Comparison of ENCODE assay signal across 1 cellular context in the genomic region with DNA sequence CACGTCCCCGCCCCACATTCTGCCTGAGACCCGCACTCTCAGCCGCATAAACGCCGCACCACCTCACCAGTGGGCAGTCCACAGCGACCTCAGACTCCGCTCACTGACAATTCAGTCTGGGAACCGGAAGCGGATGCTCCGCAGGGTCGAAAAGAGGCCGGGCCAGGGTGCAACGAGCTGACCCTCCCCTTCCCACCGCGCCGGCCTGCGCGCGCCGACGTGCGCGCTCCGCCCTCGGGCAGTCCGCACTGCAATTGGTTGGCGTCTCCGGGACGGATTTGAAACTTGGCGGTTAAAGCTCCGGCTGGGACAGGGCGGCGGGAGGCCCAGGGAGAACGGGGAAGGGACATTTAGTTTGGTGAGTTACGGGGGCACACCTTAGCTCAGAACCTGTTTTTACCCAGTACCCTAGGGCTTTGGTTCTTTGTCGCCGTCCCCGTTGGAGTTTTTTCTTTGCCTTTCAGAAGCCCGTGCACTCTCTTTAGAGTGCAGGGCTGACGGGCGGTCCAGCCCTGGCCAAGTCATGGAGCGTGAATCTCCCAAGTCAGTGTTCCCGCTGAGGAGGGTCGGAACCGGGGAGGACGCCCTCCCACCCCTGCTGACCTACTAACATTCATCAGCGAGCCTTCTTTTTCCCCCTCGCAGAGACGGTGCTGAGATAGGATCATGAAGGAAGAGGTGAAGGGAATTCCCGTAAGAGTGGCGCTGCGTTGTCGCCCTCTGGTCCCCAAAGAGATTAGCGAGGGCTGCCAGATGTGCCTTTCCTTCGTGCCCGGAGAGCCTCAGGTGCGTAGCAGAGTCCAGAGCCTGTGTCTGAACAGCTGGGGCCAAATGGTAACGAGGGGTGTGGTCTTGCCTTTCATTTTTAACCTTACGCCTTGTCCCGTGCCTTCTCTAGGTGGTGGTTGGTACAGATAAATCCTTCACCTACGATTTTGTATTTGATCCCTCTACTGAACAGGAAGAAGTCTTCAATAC.
TF ChIP-seq lines count a peak whose summit lies in the region.

A gene with protein sequence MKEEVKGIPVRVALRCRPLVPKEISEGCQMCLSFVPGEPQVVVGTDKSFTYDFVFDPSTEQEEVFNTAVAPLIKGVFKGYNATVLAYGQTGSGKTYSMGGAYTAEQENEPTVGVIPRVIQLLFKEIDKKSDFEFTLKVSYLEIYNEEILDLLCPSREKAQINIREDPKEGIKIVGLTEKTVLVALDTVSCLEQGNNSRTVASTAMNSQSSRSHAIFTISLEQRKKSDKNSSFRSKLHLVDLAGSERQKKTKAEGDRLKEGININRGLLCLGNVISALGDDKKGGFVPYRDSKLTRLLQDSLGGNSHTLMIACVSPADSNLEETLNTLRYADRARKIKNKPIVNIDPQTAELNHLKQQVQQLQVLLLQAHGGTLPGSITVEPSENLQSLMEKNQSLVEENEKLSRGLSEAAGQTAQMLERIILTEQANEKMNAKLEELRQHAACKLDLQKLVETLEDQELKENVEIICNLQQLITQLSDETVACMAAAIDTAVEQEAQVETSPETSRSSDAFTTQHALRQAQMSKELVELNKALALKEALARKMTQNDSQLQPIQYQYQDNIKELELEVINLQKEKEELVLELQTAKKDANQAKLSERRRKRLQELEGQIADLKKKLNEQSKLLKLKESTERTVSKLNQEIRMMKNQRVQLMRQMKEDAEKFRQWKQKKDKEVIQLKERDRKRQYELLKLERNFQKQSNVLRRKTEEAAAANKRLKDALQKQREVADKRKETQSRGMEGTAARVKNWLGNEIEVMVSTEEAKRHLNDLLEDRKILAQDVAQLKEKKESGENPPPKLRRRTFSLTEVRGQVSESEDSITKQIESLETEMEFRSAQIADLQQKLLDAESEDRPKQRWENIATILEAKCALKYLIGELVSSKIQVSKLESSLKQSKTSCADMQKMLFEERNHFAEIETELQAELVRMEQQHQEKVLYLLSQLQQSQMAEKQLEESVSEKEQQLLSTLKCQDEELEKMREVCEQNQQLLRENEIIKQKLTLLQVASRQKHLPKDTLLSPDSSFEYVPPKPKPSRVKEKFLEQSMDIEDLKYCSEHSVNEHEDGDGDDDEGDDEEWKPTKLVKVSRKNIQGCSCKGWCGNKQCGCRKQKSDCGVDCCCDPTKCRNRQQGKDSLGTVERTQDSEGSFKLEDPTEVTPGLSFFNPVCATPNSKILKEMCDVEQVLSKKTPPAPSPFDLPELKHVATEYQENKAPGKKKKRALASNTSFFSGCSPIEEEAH (plus strand): TSS at position 312 of the 978 bp plus-strand sequence. CDS start 355 bp downstream, at position 667.
A gene with protein sequence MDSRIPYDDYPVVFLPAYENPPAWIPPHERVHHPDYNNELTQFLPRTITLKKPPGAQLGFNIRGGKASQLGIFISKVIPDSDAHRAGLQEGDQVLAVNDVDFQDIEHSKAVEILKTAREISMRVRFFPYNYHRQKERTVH (minus strand): TSS at position 135 of the 978 bp plus-strand sequence. CDS start 586 bp downstream, outside the sequence.

TF ChIP-seq in HepG2, 621 proteins besides CTCF, POLR2A, EP300 and RAD21 (continued from another document and continues in another):
- TF ChIP-seq, protein P1, sequence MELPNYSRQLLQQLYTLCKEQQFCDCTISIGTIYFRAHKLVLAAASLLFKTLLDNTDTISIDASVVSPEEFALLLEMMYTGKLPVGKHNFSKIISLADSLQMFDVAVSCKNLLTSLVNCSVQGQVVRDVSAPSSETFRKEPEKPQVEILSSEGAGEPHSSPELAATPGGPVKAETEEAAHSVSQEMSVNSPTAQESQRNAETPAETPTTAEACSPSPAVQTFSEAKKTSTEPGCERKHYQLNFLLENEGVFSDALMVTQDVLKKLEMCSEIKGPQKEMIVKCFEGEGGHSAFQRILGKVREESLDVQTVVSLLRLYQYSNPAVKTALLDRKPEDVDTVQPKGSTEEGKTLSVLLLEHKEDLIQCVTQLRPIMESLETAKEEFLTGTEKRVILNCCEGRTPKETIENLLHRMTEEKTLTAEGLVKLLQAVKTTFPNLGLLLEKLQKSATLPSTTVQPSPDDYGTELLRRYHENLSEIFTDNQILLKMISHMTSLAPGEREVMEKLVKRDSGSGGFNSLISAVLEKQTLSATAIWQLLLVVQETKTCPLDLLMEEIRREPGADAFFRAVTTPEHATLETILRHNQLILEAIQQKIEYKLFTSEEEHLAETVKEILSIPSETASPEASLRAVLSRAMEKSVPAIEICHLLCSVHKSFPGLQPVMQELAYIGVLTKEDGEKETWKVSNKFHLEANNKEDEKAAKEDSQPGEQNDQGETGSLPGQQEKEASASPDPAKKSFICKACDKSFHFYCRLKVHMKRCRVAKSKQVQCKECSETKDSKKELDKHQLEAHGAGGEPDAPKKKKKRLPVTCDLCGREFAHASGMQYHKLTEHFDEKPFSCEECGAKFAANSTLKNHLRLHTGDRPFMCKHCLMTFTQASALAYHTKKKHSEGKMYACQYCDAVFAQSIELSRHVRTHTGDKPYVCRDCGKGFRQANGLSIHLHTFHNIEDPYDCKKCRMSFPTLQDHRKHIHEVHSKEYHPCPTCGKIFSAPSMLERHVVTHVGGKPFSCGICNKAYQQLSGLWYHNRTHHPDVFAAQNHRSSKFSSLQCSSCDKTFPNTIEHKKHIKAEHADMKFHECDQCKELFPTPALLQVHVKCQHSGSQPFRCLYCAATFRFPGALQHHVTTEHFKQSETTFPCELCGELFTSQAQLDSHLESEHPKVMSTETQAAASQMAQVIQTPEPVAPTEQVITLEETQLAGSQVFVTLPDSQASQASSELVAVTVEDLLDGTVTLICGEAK (IDR thresholded peaks at IDR 0.05): no peak
- TF ChIP-seq, protein P1 (CRISPR knock-in tag; IDR thresholded peaks at IDR 0.05): 0 out of 2 replicates have a peak, but pooled peaks have one; percentile 22
- TF ChIP-seq, protein P2, sequence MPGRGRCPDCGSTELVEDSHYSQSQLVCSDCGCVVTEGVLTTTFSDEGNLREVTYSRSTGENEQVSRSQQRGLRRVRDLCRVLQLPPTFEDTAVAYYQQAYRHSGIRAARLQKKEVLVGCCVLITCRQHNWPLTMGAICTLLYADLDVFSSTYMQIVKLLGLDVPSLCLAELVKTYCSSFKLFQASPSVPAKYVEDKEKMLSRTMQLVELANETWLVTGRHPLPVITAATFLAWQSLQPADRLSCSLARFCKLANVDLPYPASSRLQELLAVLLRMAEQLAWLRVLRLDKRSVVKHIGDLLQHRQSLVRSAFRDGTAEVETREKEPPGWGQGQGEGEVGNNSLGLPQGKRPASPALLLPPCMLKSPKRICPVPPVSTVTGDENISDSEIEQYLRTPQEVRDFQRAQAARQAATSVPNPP (CRISPR knock-in tag; IDR thresholded peaks at IDR 0.05): no peak
- TF ChIP-seq ZFP82 (CRISPR knock-in tag; IDR thresholded peaks at IDR 0.05; ENCODE audit: borderline replicate concordance) (no peak), ZNF850 (CRISPR knock-in tag; conservative IDR thresholded peaks at IDR 0.05) (no peak), ZFP36 (IDR thresholded peaks at IDR 0.05; ENCODE audit: borderline replicate concordance, low read depth, low read length, partially characterized antibody) (no peak), HOXA3 (CRISPR knock-in tag; IDR thresholded peaks at IDR 0.05) (no peak; the same call in 1 of the 2 replicates), PTBP1 (IDR thresholded peaks at IDR 0.05; ENCODE audit: low read depth, low read length, poor library complexity, severe bottlenecking) (no peak), GABPB1 (CRISPR knock-in tag; IDR thresholded peaks at IDR 0.05) (peak; percentile 93), FOXO1 (CRISPR knock-in tag; IDR thresholded peaks at IDR 0.05) (no peak), FLYWCH1 (CRISPR knock-in tag; IDR thresholded peaks at IDR 0.05) (no peak), POLR2G (IDR thresholded peaks at IDR 0.05; ENCODE audit: low read depth, low read length) (peak; percentile 73)
- TF ChIP-seq, protein P3, sequence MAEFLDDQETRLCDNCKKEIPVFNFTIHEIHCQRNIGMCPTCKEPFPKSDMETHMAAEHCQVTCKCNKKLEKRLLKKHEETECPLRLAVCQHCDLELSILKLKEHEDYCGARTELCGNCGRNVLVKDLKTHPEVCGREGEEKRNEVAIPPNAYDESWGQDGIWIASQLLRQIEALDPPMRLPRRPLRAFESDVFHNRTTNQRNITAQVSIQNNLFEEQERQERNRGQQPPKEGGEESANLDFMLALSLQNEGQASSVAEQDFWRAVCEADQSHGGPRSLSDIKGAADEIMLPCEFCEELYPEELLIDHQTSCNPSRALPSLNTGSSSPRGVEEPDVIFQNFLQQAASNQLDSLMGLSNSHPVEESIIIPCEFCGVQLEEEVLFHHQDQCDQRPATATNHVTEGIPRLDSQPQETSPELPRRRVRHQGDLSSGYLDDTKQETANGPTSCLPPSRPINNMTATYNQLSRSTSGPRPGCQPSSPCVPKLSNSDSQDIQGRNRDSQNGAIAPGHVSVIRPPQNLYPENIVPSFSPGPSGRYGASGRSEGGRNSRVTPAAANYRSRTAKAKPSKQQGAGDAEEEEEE (CRISPR knock-in tag; IDR thresholded peaks at IDR 0.05; ENCODE audit: borderline replicate concordance): no peak
- TF ChIP-seq, protein P4, sequence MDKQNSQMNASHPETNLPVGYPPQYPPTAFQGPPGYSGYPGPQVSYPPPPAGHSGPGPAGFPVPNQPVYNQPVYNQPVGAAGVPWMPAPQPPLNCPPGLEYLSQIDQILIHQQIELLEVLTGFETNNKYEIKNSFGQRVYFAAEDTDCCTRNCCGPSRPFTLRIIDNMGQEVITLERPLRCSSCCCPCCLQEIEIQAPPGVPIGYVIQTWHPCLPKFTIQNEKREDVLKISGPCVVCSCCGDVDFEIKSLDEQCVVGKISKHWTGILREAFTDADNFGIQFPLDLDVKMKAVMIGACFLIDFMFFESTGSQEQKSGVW (CRISPR knock-in tag; IDR thresholded peaks at IDR 0.05; ENCODE audit: borderline replicate concordance): no peak
- TF ChIP-seq, protein P5, sequence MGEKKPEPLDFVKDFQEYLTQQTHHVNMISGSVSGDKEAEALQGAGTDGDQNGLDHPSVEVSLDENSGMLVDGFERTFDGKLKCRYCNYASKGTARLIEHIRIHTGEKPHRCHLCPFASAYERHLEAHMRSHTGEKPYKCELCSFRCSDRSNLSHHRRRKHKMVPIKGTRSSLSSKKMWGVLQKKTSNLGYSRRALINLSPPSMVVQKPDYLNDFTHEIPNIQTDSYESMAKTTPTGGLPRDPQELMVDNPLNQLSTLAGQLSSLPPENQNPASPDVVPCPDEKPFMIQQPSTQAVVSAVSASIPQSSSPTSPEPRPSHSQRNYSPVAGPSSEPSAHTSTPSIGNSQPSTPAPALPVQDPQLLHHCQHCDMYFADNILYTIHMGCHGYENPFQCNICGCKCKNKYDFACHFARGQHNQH (CRISPR knock-in tag; IDR thresholded peaks at IDR 0.05): no peak
- TF ChIP-seq, protein P6, sequence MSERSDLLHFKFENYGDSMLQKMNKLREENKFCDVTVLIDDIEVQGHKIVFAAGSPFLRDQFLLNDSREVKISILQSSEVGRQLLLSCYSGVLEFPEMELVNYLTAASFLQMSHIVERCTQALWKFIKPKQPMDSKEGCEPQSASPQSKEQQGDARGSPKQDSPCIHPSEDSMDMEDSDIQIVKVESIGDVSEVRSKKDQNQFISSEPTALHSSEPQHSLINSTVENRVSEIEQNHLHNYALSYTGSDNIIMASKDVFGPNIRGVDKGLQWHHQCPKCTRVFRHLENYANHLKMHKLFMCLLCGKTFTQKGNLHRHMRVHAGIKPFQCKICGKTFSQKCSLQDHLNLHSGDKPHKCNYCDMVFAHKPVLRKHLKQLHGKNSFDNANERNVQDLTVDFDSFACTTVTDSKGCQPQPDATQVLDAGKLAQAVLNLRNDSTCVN (CRISPR knock-in tag; IDR thresholded peaks at IDR 0.05; ENCODE audit: borderline replicate concordance): no peak
- TF ChIP-seq, protein P7, sequence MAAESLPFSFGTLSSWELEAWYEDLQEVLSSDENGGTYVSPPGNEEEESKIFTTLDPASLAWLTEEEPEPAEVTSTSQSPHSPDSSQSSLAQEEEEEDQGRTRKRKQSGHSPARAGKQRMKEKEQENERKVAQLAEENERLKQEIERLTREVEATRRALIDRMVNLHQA (CRISPR knock-in tag; IDR thresholded peaks at IDR 0.05): no peak
- TF ChIP-seq, protein P8, sequence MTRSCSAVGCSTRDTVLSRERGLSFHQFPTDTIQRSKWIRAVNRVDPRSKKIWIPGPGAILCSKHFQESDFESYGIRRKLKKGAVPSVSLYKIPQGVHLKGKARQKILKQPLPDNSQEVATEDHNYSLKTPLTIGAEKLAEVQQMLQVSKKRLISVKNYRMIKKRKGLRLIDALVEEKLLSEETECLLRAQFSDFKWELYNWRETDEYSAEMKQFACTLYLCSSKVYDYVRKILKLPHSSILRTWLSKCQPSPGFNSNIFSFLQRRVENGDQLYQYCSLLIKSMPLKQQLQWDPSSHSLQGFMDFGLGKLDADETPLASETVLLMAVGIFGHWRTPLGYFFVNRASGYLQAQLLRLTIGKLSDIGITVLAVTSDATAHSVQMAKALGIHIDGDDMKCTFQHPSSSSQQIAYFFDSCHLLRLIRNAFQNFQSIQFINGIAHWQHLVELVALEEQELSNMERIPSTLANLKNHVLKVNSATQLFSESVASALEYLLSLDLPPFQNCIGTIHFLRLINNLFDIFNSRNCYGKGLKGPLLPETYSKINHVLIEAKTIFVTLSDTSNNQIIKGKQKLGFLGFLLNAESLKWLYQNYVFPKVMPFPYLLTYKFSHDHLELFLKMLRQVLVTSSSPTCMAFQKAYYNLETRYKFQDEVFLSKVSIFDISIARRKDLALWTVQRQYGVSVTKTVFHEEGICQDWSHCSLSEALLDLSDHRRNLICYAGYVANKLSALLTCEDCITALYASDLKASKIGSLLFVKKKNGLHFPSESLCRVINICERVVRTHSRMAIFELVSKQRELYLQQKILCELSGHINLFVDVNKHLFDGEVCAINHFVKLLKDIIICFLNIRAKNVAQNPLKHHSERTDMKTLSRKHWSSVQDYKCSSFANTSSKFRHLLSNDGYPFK (CRISPR knock-in tag; IDR thresholded peaks at IDR 0.05; ENCODE audit: borderline replicate concordance): peak; percentile 60; the same call in 1 of the 2 replicates
